Comparison of ENCODE assay signal across 24 cellular contexts in the genomic region with DNA sequence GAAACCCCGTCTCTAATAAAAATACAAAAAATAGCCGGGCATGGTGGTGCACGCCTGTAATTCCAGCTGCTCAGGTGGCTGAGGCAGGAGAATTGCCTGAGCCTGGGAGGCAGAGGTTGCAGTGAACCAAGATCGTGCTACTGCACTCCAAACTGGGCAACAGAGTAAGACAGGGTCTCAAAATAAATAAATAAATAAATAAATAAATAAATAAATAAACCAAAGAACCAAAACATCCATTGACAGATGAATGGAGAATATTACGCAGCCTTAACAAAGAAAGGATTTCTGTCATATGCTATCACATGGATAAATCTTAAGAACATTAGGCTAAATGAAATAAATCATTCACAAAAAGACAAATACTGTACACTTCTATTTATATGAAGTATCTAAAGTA. TPM values are rescaled to one million over a fixed set of nuclear protein-coding genes. Genes with fewer than 3 reads are reported as not detected.
DNase-seq lines count a peak whose midpoint lies in the region; ATAC-seq, FAIRE-seq and TF ChIP-seq lines count a peak whose summit lies in the region.
"Had no signal": no experiment of that assay in that cellular context is flagged by ENCODE, and none has a peak within 500 bp of the region (broad histone marks: within the 10 kb centered on the region; RNA-seq: fewer than 3 reads in every experiment).

No MANE protein-coding gene starts in this region.

- DNase-seq in A549 (ENCODE audit: low read depth in 1 of 2, low spot score in 1 of 2) (no peak), adipocyte (ENCODE audit: low read depth) (no peak), T-helper 17 cell (no peak)
- DNase-seq: ACHN; BE2C; C1 segment of cervical spinal cord; CD4-positive, alpha-beta memory T cell; CD4-positive, CD25-positive, alpha-beta regulatory T cell; CD8-positive, alpha-beta memory T cell; COR-L47; DMS 273 treated with DMSO at 0.1 percent for 48 hours; DMS153; DMS53; DMS79; DND-41; EL; GDM1 had no signal

- CTCF ChIA-PET in A549 (lab: Yijun Ruan, JAX), result no interaction called here

- no peak for ATAC-seq in A549
- no peak for ATAC-seq in T-helper 17 cell
- ATAC-seq in HG03045 (IDR thresholded peaks at IDR 0.05; ENCODE audit: unreplicated experiment), result no peak
- ATAC-seq: GM12878 had no signal

- TF ChIP-seq CTCF in A549 (IDR thresholded peaks at IDR 0.05), result no peak

- H3K4me1 ChIP-seq in A549 (no peaks in the 10 kb centered on the region), adipocyte (ENCODE audit: control insufficient read depth, insufficient read depth, low read length) (peaks cover 30% of the 10 kb centered on the region), subcutaneous abdominal adipose tissue (ENCODE audit: control insufficient read depth in 5 of 5, insufficient read depth in 5 of 5, low read length in 5 of 5) (peaks cover 0 to 19% (median 4%) of the 10 kb centered on the region in 5 donors)
- H3K4me1 ChIP-seq: BE2C, BLaER1 had no signal

- WGBS in A549 (ENCODE audit: missing lambda C conversion rate), result 91% methylated on average over 5 of the region's 5 CpGs

- H3K27ac Mint-ChIP-seq in T-helper 17 cell, result no peak overlapping the region
- H3K27ac Mint-ChIP-seq: CD4-positive, alpha-beta memory T cell; CD4-positive, CD25-positive, alpha-beta regulatory T cell had no signal

- H3K36me3 ChIP-seq in adipocyte (ENCODE audit: control insufficient read depth, insufficient read depth, low read length, severe bottlenecking) (no peaks in the 10 kb centered on the region), subcutaneous abdominal adipose tissue (ENCODE audit: control insufficient read depth in 5 of 5, insufficient read depth in 5 of 5, low read length in 5 of 5) (no peaks in the 10 kb centered on the region)
- H3K36me3 ChIP-seq: BE2C, BLaER1 had no signal

- no peak for TF ChIP-seq EP300 in A549 (IDR thresholded peaks at IDR 0.05)

- H3K4me3 Mint-ChIP-seq in T-helper 17 cell, result no peak overlapping the region
- H3K4me3 Mint-ChIP-seq: CD4-positive, alpha-beta memory T cell; CD4-positive, CD25-positive, alpha-beta regulatory T cell; CD8-positive, alpha-beta memory T cell had no signal

- H3K27ac ChIP-seq in A549 (no peak overlapping the region), subcutaneous abdominal adipose tissue (ENCODE audit: low read depth, low read length) (peak overlapping the region; percentile 6)
- H3K27ac ChIP-seq: 22Rv1, BLaER1 had no signal

- no peak for TF ChIP-seq POLR2A in A549 (IDR thresholded peaks at IDR 0.05; ENCODE audit: low read length)

- no peak overlapping the region for H3K4me2 ChIP-seq in A549
- H3K4me2 ChIP-seq: BLaER1 had no signal

- H3K27me3 Mint-ChIP-seq in T-helper 17 cell, result no peaks in the 10 kb centered on the region
- H3K27me3 Mint-ChIP-seq: CD4-positive, alpha-beta memory T cell; CD4-positive, CD25-positive, alpha-beta regulatory T cell; CD8-positive, alpha-beta memory T cell had no signal

- H3K4me3 ChIP-seq in A549 (no peak overlapping the region), adipocyte (ENCODE audit: low read length) (peak overlapping the region; percentile 6), subcutaneous abdominal adipose tissue (ENCODE audit: low read depth in 1 of 5, low read length in 5 of 5) (no peak overlapping the region)
- H3K4me3 ChIP-seq: BLaER1, GM12878 had no signal

- peaks cover 6% of the 10 kb centered on the region for H3K36me3 Mint-ChIP-seq in T-helper 17 cell (ENCODE audit: low read depth)
- H3K36me3 Mint-ChIP-seq: CD14-positive monocyte; CD4-positive, alpha-beta memory T cell; CD4-positive, CD25-positive, alpha-beta regulatory T cell; CD8-positive, alpha-beta memory T cell had no signal

- H3K4me1 Mint-ChIP-seq in T-helper 17 cell, result no peaks in the 10 kb centered on the region
- H3K4me1 Mint-ChIP-seq: CD4-positive, alpha-beta memory T cell; CD8-positive, alpha-beta memory T cell had no signal

- no peaks in the 10 kb centered on the region for H3K9me3 ChIP-seq in A549
- no peaks in the 10 kb centered on the region for H3K9me3 ChIP-seq in adipocyte (ENCODE audit: control insufficient read depth, low read length)
- H3K9me3 ChIP-seq in subcutaneous abdominal adipose tissue (ENCODE audit: control insufficient read depth in 5 of 5, low read length in 5 of 5), result no peaks in the 10 kb centered on the region
- no peaks in the 10 kb centered on the region for H3K9me3 ChIP-seq in T-helper 17 cell (ENCODE audit: control insufficient read depth, low read length, poor library complexity, severe bottlenecking)
- H3K9me3 ChIP-seq: BE2C, BLaER1 had no signal

- FAIRE-seq in A549 (lab: Jason Lieb, UNC), result no peak
- FAIRE-seq: GM12878, GM18507 had no signal

- H3K9ac ChIP-seq in adipocyte (ENCODE audit: low read length) (no peak overlapping the region), subcutaneous abdominal adipose tissue (ENCODE audit: low read length in 5 of 5) (no peak overlapping the region)
- H3K9ac ChIP-seq: BLaER1 had no signal

- POLR2A ChIA-PET in A549 (lab: Yijun Ruan, JAX), result no interaction called here

- H3K27me3 ChIP-seq in adipocyte (replicated peaks; ENCODE audit: control insufficient read depth, insufficient read depth, low read length), result no peaks in the 10 kb centered on the region
- no peaks in the 10 kb centered on the region for H3K27me3 ChIP-seq in subcutaneous abdominal adipose tissue (ENCODE audit: control insufficient read depth in 5 of 5, insufficient read depth in 4 of 5, low read length in 5 of 5)
- H3K27me3 ChIP-seq: BE2C, BLaER1 had no signal

- TF ChIP-seq RAD21 in A549 (conservative IDR thresholded peaks at IDR 0.05 in 1 of 2, IDR thresholded peaks at IDR 0.05 in 1 of 2), result no peak

TF ChIP-seq in A549, 52 proteins besides CTCF, POLR2A, EP300 and RAD21:
- TF ChIP-seq ZC3H11A (IDR thresholded peaks at IDR 0.05) (peak; percentile 92), BCL3 (IDR thresholded peaks at IDR 0.05) (no peak), GATA3 (IDR thresholded peaks at IDR 0.05; ENCODE audit: borderline replicate concordance) (no peak), NFE2L2 (conservative IDR thresholded peaks at IDR 0.05; ENCODE audit: low read length) (no peak), HEYL (CRISPR knock-in tag; IDR thresholded peaks at IDR 0.05) (no peak), ZSCAN20 (CRISPR knock-in tag; IDR thresholded peaks at IDR 0.05) (no peak)

RNA-seq across cellular contexts. Expression of gene CSTF3, which starts 11.1 kb away (rescaled TPM):
- polyA plus RNA-seq in A549 (2011; rRNA removed) (41.4 and 53.9 TPM in 2 replicates), A549 (2017; fragmentation: RNase III; extraction: RNeasy Plus Mini Kit Qiagen cat#74134 plus additional on column Dnase treatment) (53.2 to 67.5 TPM (median 57.1 TPM) in 3 replicates)
- polyA plus RNA-seq in A549 (2012; cell fraction: cytosol; rRNA removed), result 16.2 and 18.5 TPM in 2 replicates
- 14.6 and 27.3 TPM in 2 replicates for polyA plus RNA-seq in A549 (2012; cell fraction: nucleus; rRNA removed)
- polyA minus RNA-seq in A549 (2011; rRNA and poly(A)+ RNA removed), result 51.9 and 53.2 TPM in 2 replicates
- 10 to 100 TPM; 12.0 to 16.8 TPM for total RNA-seq in T-helper 17 cell
